In genomic region chr14:106872619-106873446, GRCh38 we compare ENCODE assay signal across 8 cellular contexts.
DNase-seq lines count a peak whose midpoint lies in the region; ATAC-seq and TF ChIP-seq lines count a peak whose summit lies in the region.

No MANE protein-coding gene starts in this region.

- CTCF ChIA-PET in RWPE1 (lab: Yijun Ruan, JAX), result interaction anchor here (0.6 to 1.5 kb wide), 5 partner anchors 19 to 1038 kb away, joined by 3 to 7 read pairs (median 4); no protein-coding TSS in a partner anchor

- no peaks in the 10 kb centered on the region for H3K9me3 Mint-ChIP-seq in activated T-cell treated with anti-CD3 and anti-CD28 coated beads, Interleukin-2, amount 50 U/mL, for 4 hours

- TF ChIP-seq CTCF in right atrium auricular region (IDR thresholded peaks at IDR 0.05) (no peak), RWPE1 (conservative IDR thresholded peaks at IDR 0.05; ENCODE audit: low read depth) (peak; percentile 20; the same call in 1 of the 2 replicates)

- peaks cover 45% of the 10 kb centered on the region for H3K27me3 Mint-ChIP-seq in activated T-cell treated with anti-CD3 and anti-CD28 coated beads, Interleukin-2, amount 50 U/mL, for 4 hours (ENCODE audit: low read depth)

- H3K9me3 ChIP-seq in right atrium auricular region, result no peaks in the 10 kb centered on the region

- DNase-seq in Right ventricle myocardium inferior (ENCODE audit: missing footprints) (peak; percentile 88), right atrium auricular region (ENCODE audit: low spot score) (no peak), HT-29 (ENCODE audit: low spot score) (peak; percentile 89), RWPE1 (ENCODE audit: low spot score) (peak; percentile 74), iPS-NIHi11 (ENCODE audit: low spot score) (peak; percentile 23), NCI-H2081 treated with DMSO at 0.1 percent for 48 hours (lab: John Stamatoyannopoulos, UW) (no peak)
- peak; percentile 90 for DNase-seq in activated T-cell treated with anti-CD3 and anti-CD28 coated beads, Interleukin-2, amount 50 U/mL, for 4 hours
- DNase-seq in stimulated activated CD8-positive, alpha-beta memory T cell treated with anti-CD3 and anti-CD28 coated beads, Interleukin-2, amount 100 ng/mL, for 48 hours (ENCODE audit: low read depth in 2 of 2), result peak; percentile 80 to 87

- POLR2A ChIA-PET in RWPE1 (lab: Yijun Ruan, JAX; ENCODE audit: low non-redundant PET), result no interaction called here

- no peak for ATAC-seq in Right ventricle myocardium inferior
- ATAC-seq in activated T-cell treated with anti-CD3 and anti-CD28 coated beads, Interleukin-2, amount 50 U/mL, for 4 hours, result peak; percentile 86 to 87

- H3K4me3 ChIP-seq in right atrium auricular region, result no peak overlapping the region

- H3K27ac ChIP-seq in right atrium auricular region (no peak overlapping the region), RWPE1 (no peak overlapping the region)

- H3K36me3 Mint-ChIP-seq in activated T-cell treated with anti-CD3 and anti-CD28 coated beads, Interleukin-2, amount 50 U/mL, for 4 hours (ENCODE audit: insufficient read depth), result no peaks in the 10 kb centered on the region

- intact Hi-C loops in Right ventricle myocardium inferior (cut with DNase I), result no loop called here

- H3K27me3 ChIP-seq in right atrium auricular region, result no peaks in the 10 kb centered on the region

- H3K36me3 ChIP-seq in right atrium auricular region, result no peaks in the 10 kb centered on the region

- H3K4me3 Mint-ChIP-seq in activated T-cell treated with anti-CD3 and anti-CD28 coated beads, Interleukin-2, amount 50 U/mL, for 4 hours, result peak overlapping the region; percentile 37

- peaks cover 12% of the 10 kb centered on the region for H3K4me1 Mint-ChIP-seq in activated T-cell treated with anti-CD3 and anti-CD28 coated beads, Interleukin-2, amount 50 U/mL, for 4 hours (ENCODE audit: low read depth)

- H3K4me1 ChIP-seq in right atrium auricular region, result no peaks in the 10 kb centered on the region

Comparison
In these comparisons a context has a peak if more than half of its experiments do, and no peak if none do; other contexts are left out.
1. DNase-seq: peak in Right ventricle myocardium inferior (single experiment), HT-29 (single experiment), RWPE1 (single experiment), activated T-cell treated with anti-CD3 and anti-CD28 coated beads, Interleukin-2, amount 50 U/mL, for 4 hours (single experiment), iPS-NIHi11 (single experiment) and stimulated activated CD8-positive, alpha-beta memory T cell treated with anti-CD3 and anti-CD28 coated beads, Interleukin-2, amount 100 ng/mL, for 48 hours (2 of 2); none in right atrium auricular region (single experiment) and NCI-H2081 treated with DMSO at 0.1 percent for 48 hours (single experiment).